ENCODE assay signal across 1 cellular context in the genomic region with DNA sequence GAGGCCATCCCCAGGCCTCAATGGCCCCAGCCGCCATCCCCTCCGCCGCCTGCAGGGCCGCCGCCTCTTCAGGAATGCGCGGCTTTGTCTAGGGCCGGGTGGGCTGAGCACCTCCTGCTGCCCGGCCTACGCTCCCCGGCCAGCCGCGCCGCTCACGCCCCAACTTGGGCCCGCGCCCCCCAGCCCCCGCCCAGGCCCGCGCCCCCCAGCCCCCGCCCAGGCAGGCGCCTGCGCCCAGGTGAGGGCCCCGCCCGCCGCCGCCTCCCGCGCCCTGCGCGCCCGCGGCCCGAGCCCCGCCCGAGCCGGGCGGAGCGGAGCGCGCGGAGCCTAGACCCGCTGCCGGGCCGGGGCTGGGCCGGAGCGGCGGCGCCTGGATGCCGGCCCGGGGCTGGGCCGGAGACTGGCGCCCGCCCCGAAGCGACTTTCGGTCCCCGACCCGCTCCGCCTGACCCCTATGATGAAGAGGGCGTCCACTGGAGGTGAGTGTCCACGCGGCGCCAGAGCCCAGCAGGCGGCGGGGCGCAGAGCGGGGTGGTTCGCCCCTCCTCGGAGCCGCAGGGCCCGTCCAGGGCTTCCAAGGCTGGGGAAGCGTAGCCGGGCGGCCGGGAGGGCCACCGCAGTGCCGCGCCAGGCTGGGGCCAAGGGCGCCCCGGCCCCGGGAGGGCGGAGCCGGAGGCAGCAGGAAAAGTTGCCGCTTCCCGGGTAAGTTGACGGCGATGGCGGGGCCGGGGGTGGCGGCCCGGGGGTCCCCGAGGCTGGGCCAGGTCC.
TF ChIP-seq lines count a peak whose summit lies in the region.

No MANE protein-coding gene starts in this region.

TF ChIP-seq in GM23338, 12 proteins besides CTCF, POLR2A, EP300 and RAD21 (continued from another document):
- no peak for TF ChIP-seq REST (IDR thresholded peaks at IDR 0.05; ENCODE audit: unreplicated experiment)
- no peak for TF ChIP-seq CREB1 (CRISPR knock-in tag; IDR thresholded peaks at IDR 0.05; ENCODE audit: low read depth)
- TF ChIP-seq STAT1 (IDR thresholded peaks at IDR 0.05; ENCODE audit: unreplicated experiment), result no peak
- no peak for TF ChIP-seq POLR2AphosphoS5 (IDR thresholded peaks at IDR 0.05; ENCODE audit: low read depth)
- no peak for TF ChIP-seq JUNB (IDR thresholded peaks at IDR 0.05; ENCODE audit: unreplicated experiment)
- TF ChIP-seq NANOG (IDR thresholded peaks at IDR 0.05; ENCODE audit: borderline replicate concordance), result no peak
- no peak for TF ChIP-seq ZNF114 (CRISPR knock-in tag; IDR thresholded peaks at IDR 0.05)
- TF ChIP-seq ZNF331 (CRISPR knock-in tag; IDR thresholded peaks at IDR 0.05; ENCODE audit: low read depth), result no peak
- TF ChIP-seq EZH2 (IDR thresholded peaks at IDR 0.05; ENCODE audit: low read depth, unreplicated experiment), result no peak
TF ChIP-seq in GM23338: peak in this region for 0.
